8 cellular contexts compared by ENCODE assay signal in the genomic region with DNA sequence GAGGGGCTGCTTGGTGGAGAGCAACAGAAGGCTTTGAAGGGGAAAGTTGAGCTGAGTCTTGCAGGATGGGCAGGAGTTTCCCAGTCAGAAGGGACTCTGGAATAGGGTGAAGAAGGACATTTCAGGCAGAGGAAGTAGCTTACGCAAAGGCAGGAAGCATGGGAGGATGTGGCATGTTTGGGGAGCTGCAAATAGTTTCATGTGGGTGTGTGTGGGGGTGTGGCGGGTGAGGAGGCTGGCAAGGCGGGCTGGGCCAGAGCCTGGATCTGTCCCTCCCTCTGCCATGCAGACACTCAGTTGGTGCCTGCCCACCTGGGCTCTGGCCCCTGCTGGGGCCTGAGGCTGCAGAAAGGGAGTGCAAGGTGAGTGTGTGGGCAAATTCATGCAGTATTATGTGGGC. TPM values are rescaled to one million over a fixed set of nuclear protein-coding genes. Genes with fewer than 3 reads are reported as not detected.
A peak's percentile ranks its signal among the peaks of the same experiment; 100 is the strongest.
DNase-seq lines count a peak whose midpoint lies in the region; ATAC-seq and TF ChIP-seq lines count a peak whose summit lies in the region.

No MANE protein-coding gene starts in this region.

- H3K27ac ChIP-seq in CD4-positive, CD25-positive, alpha-beta regulatory T cell (ENCODE audit: insufficient read depth, low read length, poor library complexity, severe bottlenecking) = peak overlapping the region; percentile 67
- peak overlapping the region; percentile 33 for H3K27ac ChIP-seq in iPS-20b (ENCODE audit: low read length)
- H3K27ac ChIP-seq in suprapubic skin = peak overlapping the region; percentile 41

- peak overlapping the region; percentile 66 to 82 (median 75) for H3K4me3 Mint-ChIP-seq in CD4-positive, CD25-positive, alpha-beta regulatory T cell

- no peak for TF ChIP-seq EP300 in suprapubic skin (IDR thresholded peaks at IDR 0.05)

- no peaks in the 10 kb centered on the region for H3K9me3 Mint-ChIP-seq in CD4-positive, CD25-positive, alpha-beta regulatory T cell

- ATAC-seq in CD4-positive, CD25-positive, alpha-beta regulatory T cell (ENCODE audit: low read depth in 2 of 2) = peak; percentile 33 to 44
- ATAC-seq in HG02884 (IDR thresholded peaks at IDR 0.05; ENCODE audit: unreplicated experiment) = no peak
- no peak for ATAC-seq in HG03469 (IDR thresholded peaks at IDR 0.05; ENCODE audit: unreplicated experiment)

- H3K9me3 ChIP-seq in CD4-positive, CD25-positive, alpha-beta regulatory T cell (ENCODE audit: control insufficient read depth in 2 of 2, low read length in 2 of 2) = no peaks in the 10 kb centered on the region
- H3K9me3 ChIP-seq in iPS-20b (ENCODE audit: insufficient read depth, low read depth, low read length) (no peaks in the 10 kb centered on the region), suprapubic skin (no peaks in the 10 kb centered on the region)

- DNase-seq in CD4-positive, CD25-positive, alpha-beta regulatory T cell = peak; percentile 19 to 87 (median 53)
- DNase-seq in M059J (ENCODE audit: low read depth) (peak; percentile 22), activated T-helper 1 cell treated with Interleukin-2 at 50 U/mL for 16 hours (ENCODE audit: low read depth) (peak; percentile 42), suprapubic skin (ENCODE audit: low spot score in 2 of 2) (no peak), NCI-H1092 (lab: John Stamatoyannopoulos, UW) (no peak)

- H3K27ac Mint-ChIP-seq in CD4-positive, CD25-positive, alpha-beta regulatory T cell = peak overlapping the region; percentile 83 to 95 (median 92)

- H3K27me3 Mint-ChIP-seq in CD4-positive, CD25-positive, alpha-beta regulatory T cell = no peaks in the 10 kb centered on the region

- peaks cover 29% of the 10 kb centered on the region for H3K36me3 Mint-ChIP-seq in CD4-positive, CD25-positive, alpha-beta regulatory T cell

- no peak overlapping the region for H3K9ac ChIP-seq in iPS-20b (ENCODE audit: low read depth, low read length)

- no peak for TF ChIP-seq CTCF in suprapubic skin (IDR thresholded peaks at IDR 0.05)

- peak overlapping the region; percentile 72 for H3K4me3 ChIP-seq in CD4-positive, CD25-positive, alpha-beta regulatory T cell (ENCODE audit: low read depth, low read length)
- H3K4me3 ChIP-seq in iPS-20b (ENCODE audit: low read length) (no peak overlapping the region), suprapubic skin (no peak overlapping the region)

- H3K36me3 ChIP-seq in CD4-positive, CD25-positive, alpha-beta regulatory T cell (ENCODE audit: control insufficient read depth, insufficient read depth, low read length) = peaks cover 18% of the 10 kb centered on the region
- H3K36me3 ChIP-seq in iPS-20b (ENCODE audit: insufficient read depth, low read depth, low read length) = no peaks in the 10 kb centered on the region; the same call in 1 of the 2 replicates
- peaks cover 31% of the 10 kb centered on the region for H3K36me3 ChIP-seq in suprapubic skin

- peaks cover 98% of the 10 kb centered on the region for H3K4me1 ChIP-seq in CD4-positive, CD25-positive, alpha-beta regulatory T cell (ENCODE audit: control insufficient read depth, insufficient read depth, low read length, poor library complexity, severe bottlenecking)
- peaks cover 4% of the 10 kb centered on the region for H3K4me1 ChIP-seq in iPS-20b (ENCODE audit: insufficient read depth, low read length)
- H3K4me1 ChIP-seq in suprapubic skin = peaks cover 80% of the 10 kb centered on the region

- TF ChIP-seq POLR2A in suprapubic skin (IDR thresholded peaks at IDR 0.05) = no peak

- WGBS in suprapubic skin = 27% methylated on average over 3 of the region's 3 CpGs

- peaks cover 13 to 100% (median 72%) of the 10 kb centered on the region in 4 donors for H3K4me1 Mint-ChIP-seq in CD4-positive, CD25-positive, alpha-beta regulatory T cell

- no peaks in the 10 kb centered on the region for H3K27me3 ChIP-seq in CD4-positive, CD25-positive, alpha-beta regulatory T cell (ENCODE audit: control insufficient read depth, insufficient read depth, low read length)
- no peaks in the 10 kb centered on the region for H3K27me3 ChIP-seq in iPS-20b (ENCODE audit: insufficient read depth, low read length)
- no peaks in the 10 kb centered on the region for H3K27me3 ChIP-seq in suprapubic skin

RNA-seq across cellular contexts. Expression of a gene that starts 10.4 kb away (rescaled TPM):
- 47.0 TPM for total RNA-seq in CD4-positive, CD25-positive, alpha-beta regulatory T cell
- polyA plus RNA-seq in CD4-positive, CD25-positive, alpha-beta regulatory T cell = 100 to 1,000 TPM; 133 to 165 (median 139) TPM
- 56.3 and 61.0 TPM in 2 replicates for total RNA-seq in M059J (2014; rRNA removed; shearing (Covaris generic))
- 100 to 1,000 TPM in 3 of 4 donors, 10 to 100 TPM in 1; 52.3 to 137 (median 129) TPM for total RNA-seq in suprapubic skin

RNA-seq across cellular contexts. Expression of a gene that starts 25.4 kb away (rescaled TPM):
- 3.0 TPM for total RNA-seq in CD4-positive, CD25-positive, alpha-beta regulatory T cell
- under 1 TPM in 1 of 4 donors, not detected in 3; 0.29 TPM for polyA plus RNA-seq in CD4-positive, CD25-positive, alpha-beta regulatory T cell
- total RNA-seq in M059J (2014; rRNA removed; shearing (Covaris generic)) = not detected in 2 replicates
- 1 to 10 TPM; 1.9 to 7.3 (median 5.8) TPM for total RNA-seq in suprapubic skin

Comparison
In these comparisons a context has a peak if more than half of its experiments do, and no peak if none do; other contexts are left out.
1. ATAC-seq: peak in CD4-positive, CD25-positive, alpha-beta regulatory T cell (2 of 2); none in HG02884 (single experiment) and HG03469 (single experiment).
2. DNase-seq: peak in CD4-positive, CD25-positive, alpha-beta regulatory T cell (3 of 3), M059J (single experiment) and activated T-helper 1 cell treated with Interleukin-2 at 50 U/mL for 16 hours (single experiment); none in suprapubic skin (0 of 2) and NCI-H1092 (single experiment).
3. Peak in every context shown above with its lines, with median percentiles within 50 percentile points of each other: H3K27ac ChIP-seq.